1 cellular context compared by ENCODE assay signal in genomic region chr10:97378933-97379921, GRCh38.
TF ChIP-seq lines count a peak whose summit lies in the region.

No MANE protein-coding gene starts in this region.

TF ChIP-seq in GM23338, 12 proteins besides CTCF, POLR2A, EP300 and RAD21 (continued from another document):
- TF ChIP-seq, protein P1, sequence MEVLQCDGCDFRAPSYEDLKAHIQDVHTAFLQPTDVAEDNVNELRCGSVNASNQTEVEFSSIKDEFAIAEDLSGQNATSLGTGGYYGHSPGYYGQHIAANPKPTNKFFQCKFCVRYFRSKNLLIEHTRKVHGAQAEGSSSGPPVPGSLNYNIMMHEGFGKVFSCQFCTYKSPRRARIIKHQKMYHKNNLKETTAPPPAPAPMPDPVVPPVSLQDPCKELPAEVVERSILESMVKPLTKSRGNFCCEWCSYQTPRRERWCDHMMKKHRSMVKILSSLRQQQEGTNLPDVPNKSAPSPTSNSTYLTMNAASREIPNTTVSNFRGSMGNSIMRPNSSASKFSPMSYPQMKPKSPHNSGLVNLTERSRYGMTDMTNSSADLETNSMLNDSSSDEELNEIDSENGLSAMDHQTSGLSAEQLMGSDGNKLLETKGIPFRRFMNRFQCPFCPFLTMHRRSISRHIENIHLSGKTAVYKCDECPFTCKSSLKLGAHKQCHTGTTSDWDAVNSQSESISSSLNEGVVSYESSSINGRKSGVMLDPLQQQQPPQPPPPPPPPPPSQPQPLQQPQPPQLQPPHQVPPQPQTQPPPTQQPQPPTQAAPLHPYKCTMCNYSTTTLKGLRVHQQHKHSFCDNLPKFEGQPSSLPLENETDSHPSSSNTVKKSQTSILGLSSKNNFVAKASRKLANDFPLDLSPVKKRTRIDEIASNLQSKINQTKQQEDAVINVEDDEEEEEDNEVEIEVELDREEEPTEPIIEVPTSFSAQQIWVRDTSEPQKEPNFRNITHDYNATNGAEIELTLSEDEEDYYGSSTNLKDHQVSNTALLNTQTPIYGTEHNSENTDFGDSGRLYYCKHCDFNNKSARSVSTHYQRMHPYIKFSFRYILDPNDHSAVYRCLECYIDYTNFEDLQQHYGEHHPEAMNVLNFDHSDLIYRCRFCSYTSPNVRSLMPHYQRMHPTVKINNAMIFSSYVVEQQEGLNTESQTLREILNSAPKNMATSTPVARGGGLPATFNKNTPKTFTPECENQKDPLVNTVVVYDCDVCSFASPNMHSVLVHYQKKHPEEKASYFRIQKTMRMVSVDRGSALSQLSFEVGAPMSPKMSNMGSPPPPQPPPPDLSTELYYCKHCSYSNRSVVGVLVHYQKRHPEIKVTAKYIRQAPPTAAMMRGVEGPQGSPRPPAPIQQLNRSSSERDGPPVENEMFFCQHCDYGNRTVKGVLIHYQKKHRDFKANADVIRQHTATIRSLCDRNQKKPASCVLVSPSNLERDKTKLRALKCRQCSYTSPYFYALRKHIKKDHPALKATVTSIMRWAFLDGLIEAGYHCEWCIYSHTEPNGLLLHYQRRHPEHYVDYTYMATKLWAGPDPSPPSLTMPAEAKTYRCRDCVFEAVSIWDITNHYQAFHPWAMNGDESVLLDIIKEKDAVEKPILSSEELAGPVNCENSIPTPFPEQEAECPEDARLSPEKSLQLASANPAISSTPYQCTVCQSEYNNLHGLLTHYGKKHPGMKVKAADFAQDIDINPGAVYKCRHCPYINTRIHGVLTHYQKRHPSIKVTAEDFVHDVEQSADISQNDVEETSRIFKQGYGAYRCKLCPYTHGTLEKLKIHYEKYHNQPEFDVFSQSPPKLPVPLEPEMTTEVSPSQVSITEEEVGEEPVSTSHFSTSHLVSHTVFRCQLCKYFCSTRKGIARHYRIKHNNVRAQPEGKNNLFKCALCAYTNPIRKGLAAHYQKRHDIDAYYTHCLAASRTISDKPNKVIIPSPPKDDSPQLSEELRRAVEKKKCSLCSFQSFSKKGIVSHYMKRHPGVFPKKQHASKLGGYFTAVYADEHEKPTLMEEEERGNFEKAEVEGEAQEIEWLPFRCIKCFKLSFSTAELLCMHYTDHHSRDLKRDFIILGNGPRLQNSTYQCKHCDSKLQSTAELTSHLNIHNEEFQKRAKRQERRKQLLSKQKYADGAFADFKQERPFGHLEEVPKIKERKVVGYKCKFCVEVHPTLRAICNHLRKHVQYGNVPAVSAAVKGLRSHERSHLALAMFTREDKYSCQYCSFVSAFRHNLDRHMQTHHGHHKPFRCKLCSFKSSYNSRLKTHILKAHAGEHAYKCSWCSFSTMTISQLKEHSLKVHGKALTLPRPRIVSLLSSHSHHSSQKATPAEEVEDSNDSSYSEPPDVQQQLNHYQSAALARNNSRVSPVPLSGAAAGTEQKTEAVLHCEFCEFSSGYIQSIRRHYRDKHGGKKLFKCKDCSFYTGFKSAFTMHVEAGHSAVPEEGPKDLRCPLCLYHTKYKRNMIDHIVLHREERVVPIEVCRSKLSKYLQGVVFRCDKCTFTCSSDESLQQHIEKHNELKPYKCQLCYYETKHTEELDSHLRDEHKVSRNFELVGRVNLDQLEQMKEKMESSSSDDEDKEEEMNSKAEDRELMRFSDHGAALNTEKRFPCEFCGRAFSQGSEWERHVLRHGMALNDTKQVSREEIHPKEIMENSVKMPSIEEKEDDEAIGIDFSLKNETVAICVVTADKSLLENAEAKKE (CRISPR knock-in tag; IDR thresholded peaks at IDR 0.05), result no peak
- no peak for TF ChIP-seq NANOG (IDR thresholded peaks at IDR 0.05; ENCODE audit: borderline replicate concordance)
- no peak for TF ChIP-seq EZH2 (IDR thresholded peaks at IDR 0.05; ENCODE audit: low read depth, unreplicated experiment)
- TF ChIP-seq STAT1 (IDR thresholded peaks at IDR 0.05; ENCODE audit: unreplicated experiment), result no peak
- no peak for TF ChIP-seq REST (IDR thresholded peaks at IDR 0.05; ENCODE audit: unreplicated experiment)
- TF ChIP-seq EZH2phosphoT487 (IDR thresholded peaks at IDR 0.05; ENCODE audit: unreplicated experiment), result no peak
- TF ChIP-seq ZNF114 (CRISPR knock-in tag; IDR thresholded peaks at IDR 0.05), result no peak
- TF ChIP-seq, protein P2, sequence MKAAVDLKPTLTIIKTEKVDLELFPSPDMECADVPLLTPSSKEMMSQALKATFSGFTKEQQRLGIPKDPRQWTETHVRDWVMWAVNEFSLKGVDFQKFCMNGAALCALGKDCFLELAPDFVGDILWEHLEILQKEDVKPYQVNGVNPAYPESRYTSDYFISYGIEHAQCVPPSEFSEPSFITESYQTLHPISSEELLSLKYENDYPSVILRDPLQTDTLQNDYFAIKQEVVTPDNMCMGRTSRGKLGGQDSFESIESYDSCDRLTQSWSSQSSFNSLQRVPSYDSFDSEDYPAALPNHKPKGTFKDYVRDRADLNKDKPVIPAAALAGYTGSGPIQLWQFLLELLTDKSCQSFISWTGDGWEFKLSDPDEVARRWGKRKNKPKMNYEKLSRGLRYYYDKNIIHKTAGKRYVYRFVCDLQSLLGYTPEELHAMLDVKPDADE (IDR thresholded peaks at IDR 0.05), result no peak
- TF ChIP-seq POLR2AphosphoS5 (IDR thresholded peaks at IDR 0.05; ENCODE audit: low read depth), result no peak
- TF ChIP-seq CREB1 (CRISPR knock-in tag; IDR thresholded peaks at IDR 0.05; ENCODE audit: low read depth), result no peak
